Comparison of ENCODE assay signal across 8 cellular contexts in genomic region chr10:32377458-32378370, GRCh38. TPM values are rescaled to one million over a fixed set of nuclear protein-coding genes. Genes with fewer than 3 reads are reported as not detected.
DNase-seq lines count a peak whose midpoint lies in the region; ATAC-seq and TF ChIP-seq lines count a peak whose summit lies in the region.

No MANE protein-coding gene starts in this region.

- H3K36me3 Mint-ChIP-seq in activated CD4-positive, alpha-beta memory T cell treated with anti-CD3 and anti-CD28 coated beads for 36 hours = peaks cover 12% of the 10 kb centered on the region

- CTCF ChIA-PET in activated CD4-positive, alpha-beta memory T cell treated with anti-CD3 and anti-CD28 coated beads for 36 hours (lab: Charles Lee) = interaction anchor here (0.7 to 4.3 kb wide), 11 partner anchors 8 to 462 kb away, joined by 3 to 23 read pairs (median 4); partner anchors contain the start of gene CCDC7

- TF ChIP-seq POLR2A in gastroesophageal sphincter (IDR thresholded peaks at IDR 0.05) = no peak
- TF ChIP-seq POLR2A in ovary (IDR thresholded peaks at IDR 0.05) = no peak

- H3K36me3 ChIP-seq in gastroesophageal sphincter (no peaks in the 10 kb centered on the region), ovary (no peaks in the 10 kb centered on the region)

- H3K4me3 ChIP-seq in gastroesophageal sphincter (peak overlapping the region; percentile 56 to 99), ovary (peak overlapping the region; percentile 73)

- TF ChIP-seq CTCF in gastroesophageal sphincter (IDR thresholded peaks at IDR 0.05) = peak in 3 of 4 experiments; percentile 17 to 51 (median 28)
- TF ChIP-seq CTCF in ovary (IDR thresholded peaks at IDR 0.05) = no peak

- H3K4me1 ChIP-seq in gastroesophageal sphincter (peaks cover 0 to 50% (median 13%) of the 10 kb centered on the region in 3 donors), ovary (ENCODE audit: insufficient read depth) (peaks cover 1% of the 10 kb centered on the region)

- ATAC-seq in GM21619 (IDR thresholded peaks at IDR 0.05; ENCODE audit: unreplicated experiment) (peak; percentile 31), gastroesophageal sphincter (no peak), HG03108 (IDR thresholded peaks at IDR 0.05; ENCODE audit: unreplicated experiment) (no peak)

- no peaks in the 10 kb centered on the region for H3K27me3 ChIP-seq in gastroesophageal sphincter
- H3K27me3 ChIP-seq in ovary = no peaks in the 10 kb centered on the region

- H3K9me3 ChIP-seq in gastroesophageal sphincter = no peaks in the 10 kb centered on the region
- H3K9me3 ChIP-seq in ovary = no peaks in the 10 kb centered on the region

- H3K27ac Mint-ChIP-seq in activated CD4-positive, alpha-beta memory T cell treated with anti-CD3 and anti-CD28 coated beads for 36 hours = no peak overlapping the region

- peak overlapping the region; percentile 82 to 98 (median 86) for H3K27ac ChIP-seq in gastroesophageal sphincter
- H3K27ac ChIP-seq in ovary = peak overlapping the region in 1 of 2 donors; percentile 43

- no peaks in the 10 kb centered on the region for H3K27me3 Mint-ChIP-seq in activated CD4-positive, alpha-beta memory T cell treated with anti-CD3 and anti-CD28 coated beads for 36 hours

- H3K4me3 Mint-ChIP-seq in activated CD4-positive, alpha-beta memory T cell treated with anti-CD3 and anti-CD28 coated beads for 36 hours = no peak overlapping the region

- DNase-seq in NCI-H510A treated with DMSO at 0.1 percent for 48 hours (lab: John Stamatoyannopoulos, UW) = peak; percentile 11
- no peak for DNase-seq in NCI-H510A (lab: John Stamatoyannopoulos, UW)
- DNase-seq in NCI-H146 treated with DMSO at 0.1 percent for 48 hours (lab: John Stamatoyannopoulos, UW; ENCODE audit: unreplicated experiment) = peak; percentile 45
- DNase-seq in activated CD4-positive, alpha-beta memory T cell treated with anti-CD3 and anti-CD28 coated beads for 36 hours = peak; percentile 44
- DNase-seq in ovary = no peak

- 0% methylated on average over 7 of the region's 7 CpGs for WGBS in gastroesophageal sphincter (ENCODE audit: low coverage in 1 of 2), 2 donors
- 0 to 1% (median 0%) methylated on average over 7 of the region's 7 CpGs for WGBS in ovary, 3 donors

- TF ChIP-seq EP300 in gastroesophageal sphincter (IDR thresholded peaks at IDR 0.05) = no peak
- no peak for TF ChIP-seq EP300 in ovary (IDR thresholded peaks at IDR 0.05)

- peaks cover 29% of the 10 kb centered on the region for H3K4me1 Mint-ChIP-seq in activated CD4-positive, alpha-beta memory T cell treated with anti-CD3 and anti-CD28 coated beads for 36 hours (ENCODE audit: low read depth)

- POLR2A ChIA-PET in activated CD4-positive, alpha-beta memory T cell treated with anti-CD3 and anti-CD28 coated beads for 36 hours (lab: Charles Lee) = interaction anchor here (0.7 to 2.4 kb wide), 12 partner anchors 17 to 328 kb away, joined by 3 to 13 read pairs (median 5); partner anchors contain the start of genes CCDC7 and EPC1

- intact Hi-C loops in activated CD4-positive, alpha-beta memory T cell treated with anti-CD3 and anti-CD28 coated beads for 36 hours (cut with micrococcal nuclease) = loop anchor here (1.0 to 5.0 kb wide), 11 partner anchors 9 to 755 kb away; partner anchors contain the start of genes CCDC7, EPC1 and ITGB1
- intact Hi-C loops in ovary (cut with DNase I) = loop anchor here in 1 of 4 donors (5.0 kb wide), 1 partner anchor 70 kb away; the partner anchor contains the start of gene CCDC7

- H3K9me3 Mint-ChIP-seq in activated CD4-positive, alpha-beta memory T cell treated with anti-CD3 and anti-CD28 coated beads for 36 hours = peaks cover 7% of the 10 kb centered on the region

RNA-seq across cellular contexts. Expression of gene EPC1, which starts 30.8 kb away (rescaled TPM):
- 10 to 100 TPM; 27.1 to 27.3 TPM for total RNA-seq in activated CD4-positive, alpha-beta memory T cell treated with anti-CD3 and anti-CD28 coated beads for 36 hours
- total RNA-seq in gastroesophageal sphincter = 10 to 100 TPM; 24.1 to 61.3 (median 32.3) TPM
- 10 to 100 TPM; 35.6 to 52.9 (median 42.9) TPM for total RNA-seq in ovary
- 10 to 100 TPM; 31.8 to 40.7 TPM for polyA plus RNA-seq in ovary

Comparison
In these comparisons a context has a peak if more than half of its experiments do, and no peak if none do; other contexts are left out.
1. DNase-seq: peak in NCI-H510A treated with DMSO at 0.1 percent for 48 hours (single experiment), NCI-H146 treated with DMSO at 0.1 percent for 48 hours (single experiment) and activated CD4-positive, alpha-beta memory T cell treated with anti-CD3 and anti-CD28 coated beads for 36 hours (single experiment); none in NCI-H510A (single experiment) and ovary (0 of 5).
2. CTCF ChIP-seq: peak in gastroesophageal sphincter (3 of 4); none in ovary (0 of 3).